In the genomic region with DNA sequence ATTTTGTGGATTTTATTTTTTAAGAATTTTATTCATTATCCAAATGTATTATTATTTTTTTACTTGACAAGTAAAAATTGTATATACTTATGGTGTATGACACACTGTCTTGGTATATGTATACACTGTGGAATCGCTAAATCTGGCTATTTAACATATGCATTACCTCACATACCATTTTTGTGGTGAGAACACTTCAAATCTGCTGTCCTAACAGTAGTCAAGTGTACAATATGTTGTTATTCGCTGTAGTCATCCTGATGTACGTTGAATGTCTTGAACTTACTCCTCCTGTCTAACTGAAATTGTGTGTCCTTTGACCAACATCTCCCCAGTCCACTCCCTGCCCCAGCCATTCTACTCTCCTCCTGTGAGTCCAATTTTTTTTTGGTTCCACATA, we compare ENCODE assay signal across 17 cellular contexts.
DNase-seq lines count a peak whose midpoint lies in the region; TF ChIP-seq lines count a peak whose summit lies in the region.
"Had no signal": no experiment of that assay in that cellular context is flagged by ENCODE, and none has a peak within 500 bp of the region (broad histone marks: within the 10 kb centered on the region; RNA-seq: fewer than 3 reads in every experiment).

No MANE protein-coding gene starts in this region.

- 95% methylated on average over 3 of the region's 3 CpGs for WGBS in hepatocyte (ENCODE audit: low lambda C conversion rate, missing lambda C conversion rate)
- WGBS in smooth muscle cell (ENCODE audit: low lambda C conversion rate), result 66% methylated on average over 3 of the region's 3 CpGs

- TF ChIP-seq CTCF in breast epithelium (IDR thresholded peaks at IDR 0.05) (no peak), hepatocyte (IDR thresholded peaks at IDR 0.05; ENCODE audit: poor library complexity) (no peak), smooth muscle cell (IDR thresholded peaks at IDR 0.05; ENCODE audit: borderline replicate concordance, insufficient read depth, poor library complexity, severe bottlenecking) (no peak), osteocyte (IDR thresholded peaks at IDR 0.05) (no peak)

- H3K27me3 Mint-ChIP-seq in osteocyte (ENCODE audit: unreplicated experiment), result no peaks in the 10 kb centered on the region

- H3K4me1 ChIP-seq in breast epithelium (no peaks in the 10 kb centered on the region), hepatocyte (ENCODE audit: insufficient read depth) (no peaks in the 10 kb centered on the region), smooth muscle cell (ENCODE audit: low read depth) (peaks cover 22% of the 10 kb centered on the region)
- H3K4me1 ChIP-seq: SJCRH30 had no signal

- no peaks in the 10 kb centered on the region for H3K36me3 Mint-ChIP-seq in osteocyte (ENCODE audit: unreplicated experiment)

- H3K4me3 ChIP-seq in breast epithelium, result no peak overlapping the region
- no peak overlapping the region for H3K4me3 ChIP-seq in hepatocyte
- H3K4me3 ChIP-seq in smooth muscle cell, result no peak overlapping the region
- H3K4me3 ChIP-seq: A549, SJCRH30 had no signal

- H3F3A ChIP-seq in smooth muscle cell (ENCODE audit: low read depth), result no peaks in the 10 kb centered on the region

- intact Hi-C loops in breast epithelium (cut with DNase I; ENCODE audit: low total_unique reads), result no loop called here

- peak; percentile 4 for DNase-seq in ELR (ENCODE audit: low read depth)
- no peak for DNase-seq in breast epithelium (ENCODE audit: low spot score in 2 of 2)
- DNase-seq in hepatocyte (ENCODE audit: low spot score), result no peak
- DNase-seq in smooth muscle cell (lab: John Stamatoyannopoulos, UW; ENCODE audit: unreplicated experiment), result no peak
- DNase-seq in osteocyte (ENCODE audit: extremely low spot score, unreplicated experiment), result no peak
- DNase-seq in stimulated activated CD4-positive, alpha-beta T cell treated with anti-CD3 and anti-CD28 coated beads, Interleukin-4, amount 100 ng/mL, for 1 hour, result no peak
- no peak for DNase-seq in NCI-H446 (lab: John Stamatoyannopoulos, UW)
- no peak for DNase-seq in DMS153 (lab: John Stamatoyannopoulos, UW)
- DNase-seq: DMS 273 treated with DMSO at 0.1 percent for 48 hours; HFFc6; NCI-H1417; NCI-H187 treated with DMSO at 0.1 percent for 48 hours; NCI-H69; NK-92 treated with Interleukin-12 subunit alpha and Interleukin-12 subunit beta, amount 100 ng/mL, for 24 hours; SJCRH30 had no signal

- no peak for TF ChIP-seq POLR2A in breast epithelium (IDR thresholded peaks at IDR 0.05)

- H2AFZ ChIP-seq in hepatocyte, result no peak overlapping the region
- H2AFZ ChIP-seq in smooth muscle cell (ENCODE audit: low read depth), result peak overlapping the region; percentile 11

- H3K27me3 ChIP-seq in breast epithelium, result no peaks in the 10 kb centered on the region
- no peaks in the 10 kb centered on the region for H3K27me3 ChIP-seq in hepatocyte
- H3K27me3 ChIP-seq in smooth muscle cell (ENCODE audit: low read depth), result no peaks in the 10 kb centered on the region
- H3K27me3 ChIP-seq: SJCRH30 had no signal

- peaks cover 0 to 4% of the 10 kb centered on the region in 2 donors for H3K9me3 ChIP-seq in breast epithelium
- no peaks in the 10 kb centered on the region for H3K9me3 ChIP-seq in hepatocyte (ENCODE audit: low read depth)
- no peaks in the 10 kb centered on the region for H3K9me3 ChIP-seq in smooth muscle cell (replicated peaks; ENCODE audit: low read depth)
- H3K9me3 ChIP-seq: A549, SJCRH30 had no signal

- no peak overlapping the region for H3K4me3 Mint-ChIP-seq in osteocyte (ENCODE audit: unreplicated experiment)
- H3K4me3 Mint-ChIP-seq: HFFc6 had no signal

- H4K20me1 ChIP-seq in hepatocyte (ENCODE audit: insufficient read depth, poor library complexity, severe bottlenecking), result no peaks in the 10 kb centered on the region
- H4K20me1 ChIP-seq in smooth muscle cell (ENCODE audit: low read depth), result no peaks in the 10 kb centered on the region

- H3K9me3 Mint-ChIP-seq in osteocyte (ENCODE audit: unreplicated experiment), result no peaks in the 10 kb centered on the region
- H3K9me3 Mint-ChIP-seq: HFFc6 had no signal

- H3K9ac ChIP-seq in smooth muscle cell (ENCODE audit: low read depth), result peak overlapping the region; percentile 38

- H3K27ac ChIP-seq in breast epithelium (peak overlapping the region; percentile 65 to 78), hepatocyte (peak overlapping the region; percentile 82), smooth muscle cell (ENCODE audit: low read depth) (peak overlapping the region; percentile 47)
- H3K27ac ChIP-seq: C4-2B, SJCRH30 had no signal

- H3K4me2 ChIP-seq in hepatocyte (no peak overlapping the region), smooth muscle cell (peak overlapping the region; percentile 22)
- H3K4me2 ChIP-seq: A549 had no signal

- no peaks in the 10 kb centered on the region for H3K79me2 ChIP-seq in hepatocyte
- no peaks in the 10 kb centered on the region for H3K79me2 ChIP-seq in smooth muscle cell (ENCODE audit: low read depth)

- no peaks in the 10 kb centered on the region for H3K9me2 ChIP-seq in hepatocyte (replicated peaks; ENCODE audit: insufficient read depth)

- H3K27ac Mint-ChIP-seq in osteocyte (ENCODE audit: unreplicated experiment), result no peak overlapping the region
- H3K27ac Mint-ChIP-seq: HFFc6 had no signal

- no peaks in the 10 kb centered on the region for H3K36me3 ChIP-seq in breast epithelium
- no peaks in the 10 kb centered on the region for H3K36me3 ChIP-seq in hepatocyte (replicated peaks; ENCODE audit: insufficient read depth, low read depth)
- no peaks in the 10 kb centered on the region for H3K36me3 ChIP-seq in smooth muscle cell (ENCODE audit: low read depth)
- H3K36me3 ChIP-seq: SJCRH30 had no signal

- peaks cover 8% of the 10 kb centered on the region for H3K4me1 Mint-ChIP-seq in osteocyte (ENCODE audit: unreplicated experiment)
